In genomic region chr2:6236317-6236716, GRCh38 we compare ENCODE assay signal across 2 cellular contexts.
TF ChIP-seq lines count a peak whose summit lies in the region.

No MANE protein-coding gene starts in this region.

TF ChIP-seq in SK-N-SH treated with all-trans-retinoic acid at 6 μM for 48 hours, 23 proteins besides CTCF, POLR2A, EP300 and RAD21 (continued from another document):
- peak; percentile 64; the same call in 1 of the 2 replicates for TF ChIP-seq ZFP3 (CRISPR knock-in tag; IDR thresholded peaks at IDR 0.05)
- TF ChIP-seq CREB5 (CRISPR knock-in tag; IDR thresholded peaks at IDR 0.05; ENCODE audit: low read depth) = 0 out of 2 replicates have a peak, but pooled peaks have one; percentile 38
- peak; percentile 33; the same call in 1 of the 2 replicates for TF ChIP-seq SNAI2 (CRISPR knock-in tag; IDR thresholded peaks at IDR 0.05)
- TF ChIP-seq ZNF565 (CRISPR knock-in tag; conservative IDR thresholded peaks at IDR 0.05; ENCODE audit: low read depth) = no peak
- TF ChIP-seq CSRNP3 (CRISPR knock-in tag; IDR thresholded peaks at IDR 0.05) = no peak
- peak; percentile 59; the same call in 1 of the 2 replicates for TF ChIP-seq TSHZ2 (CRISPR knock-in tag; IDR thresholded peaks at IDR 0.05)
- TF ChIP-seq ZNF8 (CRISPR knock-in tag; IDR thresholded peaks at IDR 0.05) = no peak
TF ChIP-seq in SK-N-SH treated with all-trans-retinoic acid at 6 μM for 48 hours: peak in this region for 6.

TF ChIP-seq in SK-N-SH, 30 proteins besides CTCF, POLR2A, EP300 and RAD21 (continued from another document):
- TF ChIP-seq ZBTB33 (IDR thresholded peaks at IDR 0.05; ENCODE audit: borderline replicate concordance, low read depth) (no peak), ELF1 (IDR thresholded peaks at IDR 0.05) (no peak), REST (IDR thresholded peaks at IDR 0.05; ENCODE audit: low read depth, low read length) (no peak), USF1 (IDR thresholded peaks at IDR 0.05; ENCODE audit: borderline replicate concordance, low read depth) (no peak), TAF1 (IDR thresholded peaks at IDR 0.05; ENCODE audit: borderline replicate concordance, low read depth, low read length) (no peak), FOXM1 (IDR thresholded peaks at IDR 0.05; ENCODE audit: low read depth) (no peak), SMC3 (IDR thresholded peaks at IDR 0.05; ENCODE audit: low read depth, low read length) (no peak), FOSL2 (IDR thresholded peaks at IDR 0.05; ENCODE audit: borderline replicate concordance, low read depth) (no peak), GABPA (IDR thresholded peaks at IDR 0.05; ENCODE audit: low read depth) (no peak), CHD2 (IDR thresholded peaks at IDR 0.05; ENCODE audit: low read length, partially characterized antibody) (no peak), PBX3 (IDR thresholded peaks at IDR 0.05) (no peak)
